Comparison of ENCODE assay signal across 12 cellular contexts in genomic region chr1:113982955-113983742, GRCh38. TPM values are rescaled to one million over a fixed set of nuclear protein-coding genes. Genes with fewer than 3 reads are reported as not detected.
DNase-seq lines count a peak whose midpoint lies in the region; ATAC-seq and TF ChIP-seq lines count a peak whose summit lies in the region.
"Had no signal": no experiment of that assay in that cellular context is flagged by ENCODE, and none has a peak within 500 bp of the region (broad histone marks: within the 10 kb centered on the region; RNA-seq: fewer than 3 reads in every experiment).

No MANE protein-coding gene starts in this region.

- no peak for TF ChIP-seq POLR2A in ovary (IDR thresholded peaks at IDR 0.05)

- H3K27ac ChIP-seq in ACC112 (ENCODE audit: low read depth, low read length): no peak overlapping the region
- peak overlapping the region; percentile 53 to 72 for H3K27ac ChIP-seq in ovary
- H3K27ac ChIP-seq: cardiac muscle cell had no signal

- peaks cover 77% of the 10 kb centered on the region for H3K4me1 Mint-ChIP-seq in endothelial cell (ENCODE audit: unreplicated experiment)
- H3K4me1 Mint-ChIP-seq in activated naive CD4-positive, alpha-beta T cell treated with anti-CD3 and anti-CD28 coated beads, Interleukin-2, amount 10 ng/mL, durations not matched to agents 7 days and 5 days: peaks cover 3% of the 10 kb centered on the region

- no peaks in the 10 kb centered on the region for H3K27me3 ChIP-seq in ACC112 (ENCODE audit: insufficient read depth, low read length)
- no peaks in the 10 kb centered on the region for H3K27me3 ChIP-seq in ovary
- H3K27me3 ChIP-seq: cardiac muscle cell had no signal

- CTCF ChIA-PET in activated naive CD4-positive, alpha-beta T cell treated with anti-CD3 and anti-CD28 coated beads, Interleukin-2, amount 10 ng/mL, durations not matched to agents 7 days and 5 days (lab: Charles Lee): no interaction called here

- H3K27me3 Mint-ChIP-seq in endothelial cell (ENCODE audit: unreplicated experiment): peaks cover 12% of the 10 kb centered on the region
- no peaks in the 10 kb centered on the region for H3K27me3 Mint-ChIP-seq in activated naive CD4-positive, alpha-beta T cell treated with anti-CD3 and anti-CD28 coated beads, Interleukin-2, amount 10 ng/mL, durations not matched to agents 7 days and 5 days

- no peak for ATAC-seq in GM18519 (IDR thresholded peaks at IDR 0.05; ENCODE audit: low FRiP score, unreplicated experiment)

- H3K4me3 Mint-ChIP-seq in endothelial cell (ENCODE audit: unreplicated experiment): peak overlapping the region; percentile 7
- H3K4me3 Mint-ChIP-seq in activated naive CD4-positive, alpha-beta T cell treated with anti-CD3 and anti-CD28 coated beads, Interleukin-2, amount 10 ng/mL, durations not matched to agents 7 days and 5 days: no peak overlapping the region
- H3K4me3 Mint-ChIP-seq: CD4-positive, alpha-beta memory T cell had no signal

- DNase-seq in NCI-H1694 (lab: John Stamatoyannopoulos, UW) (peak; percentile 72), endothelial cell (ENCODE audit: low spot score) (no peak), ovary (peak in 4 of 5 donors; percentile 19 to 51 (median 36)), cerebellar cortex (ENCODE audit: low spot score) (no peak), NCI-H2107 (lab: John Stamatoyannopoulos, UW) (no peak)
- no peak for DNase-seq in activated naive CD4-positive, alpha-beta T cell treated with anti-CD3 and anti-CD28 coated beads, Interleukin-2, amount 10 ng/mL, durations not matched to agents 7 days and 5 days
- DNase-seq: CD4-positive, alpha-beta memory T cell; T-helper 1 cell had no signal

- TF ChIP-seq CTCF in endothelial cell (IDR thresholded peaks at IDR 0.05; ENCODE audit: unreplicated experiment): no peak
- no peak for TF ChIP-seq CTCF in ovary (IDR thresholded peaks at IDR 0.05)

- H3K36me3 ChIP-seq in ACC112 (ENCODE audit: insufficient read depth, low read length): no peaks in the 10 kb centered on the region
- no peaks in the 10 kb centered on the region for H3K36me3 ChIP-seq in ovary
- H3K36me3 ChIP-seq: cardiac muscle cell had no signal

- H3K9me3 Mint-ChIP-seq in endothelial cell (ENCODE audit: unreplicated experiment): peaks cover 4% of the 10 kb centered on the region
- peaks cover 2% of the 10 kb centered on the region for H3K9me3 Mint-ChIP-seq in activated naive CD4-positive, alpha-beta T cell treated with anti-CD3 and anti-CD28 coated beads, Interleukin-2, amount 10 ng/mL, durations not matched to agents 7 days and 5 days
- H3K9me3 Mint-ChIP-seq: CD4-positive, alpha-beta memory T cell had no signal

- WGBS in ovary, 3 donors: 23 to 31% (median 26%) methylated on average over 14 of the region's 14 CpGs

- H3K4me3 ChIP-seq in ACC112 (ENCODE audit: low read depth, low read length) (peak overlapping the region; percentile 72), ovary (peak overlapping the region; percentile 26)
- H3K4me3 ChIP-seq: cardiac muscle cell had no signal

- H3K36me3 Mint-ChIP-seq in endothelial cell (ENCODE audit: low read depth, unreplicated experiment): peaks cover 35% of the 10 kb centered on the region
- H3K36me3 Mint-ChIP-seq in activated naive CD4-positive, alpha-beta T cell treated with anti-CD3 and anti-CD28 coated beads, Interleukin-2, amount 10 ng/mL, durations not matched to agents 7 days and 5 days: no peaks in the 10 kb centered on the region

- no peaks in the 10 kb centered on the region for H3K79me2 ChIP-seq in ACC112 (ENCODE audit: control insufficient read depth, insufficient read depth, low read length, unreplicated experiment)

- intact Hi-C loops in ovary (cut with DNase I): loop anchor here in 1 of 4 donors (5.0 kb wide), 1 partner anchor 299 kb away; no protein-coding TSS in a partner anchor

- H3K27ac Mint-ChIP-seq in endothelial cell (ENCODE audit: unreplicated experiment): peak overlapping the region; percentile 92
- no peak overlapping the region for H3K27ac Mint-ChIP-seq in activated naive CD4-positive, alpha-beta T cell treated with anti-CD3 and anti-CD28 coated beads, Interleukin-2, amount 10 ng/mL, durations not matched to agents 7 days and 5 days

- no peaks in the 10 kb centered on the region for H3K9me3 ChIP-seq in ovary

- H3K4me1 ChIP-seq in ACC112 (ENCODE audit: control insufficient read depth, insufficient read depth, low read length, unreplicated experiment) (peaks cover 45% of the 10 kb centered on the region), ovary (ENCODE audit: insufficient read depth) (peaks cover 17% of the 10 kb centered on the region)

- H2AFZ ChIP-seq in ACC112 (ENCODE audit: low read length, unreplicated experiment): peak overlapping the region; percentile 77

- no peak for TF ChIP-seq EP300 in ovary (IDR thresholded peaks at IDR 0.05)

RNA-seq across cellular contexts. Expression of gene OLFML3, which starts 3.9 kb away (rescaled TPM):
- 130 TPM for total RNA-seq in endothelial cell (ENCODE audit: unreplicated experiment)
- total RNA-seq in ovary: 100 to 1,000 TPM in 5 of 7 donors, 10 to 100 TPM in 2; 69.7 to 157 (median 119) TPM
- polyA plus RNA-seq in ovary: 100 to 1,000 TPM; 139 to 240 TPM
- polyA plus RNA-seq: CD4-positive, alpha-beta memory T cell; neural cell had no signal

RNA-seq across cellular contexts. Expression of gene HIPK1, which starts 54.0 kb away (rescaled TPM):
- total RNA-seq in endothelial cell (ENCODE audit: unreplicated experiment): 56.6 TPM
- 10 to 100 TPM; 35.5 to 77.0 (median 68.3) TPM for total RNA-seq in ovary
- 10 to 100 TPM; 17.5 to 46.9 TPM for polyA plus RNA-seq in ovary

Comparison
In these comparisons a context has a peak if more than half of its experiments do, and no peak if none do; other contexts are left out.
1. DNase-seq: peak in NCI-H1694 (single experiment) and ovary (4 of 5); none in endothelial cell (single experiment), activated naive CD4-positive, alpha-beta T cell treated with anti-CD3 and anti-CD28 coated beads, Interleukin-2, amount 10 ng/mL, durations not matched to agents 7 days and 5 days (single experiment), cerebellar cortex (single experiment) and NCI-H2107 (single experiment).